In the genomic region with DNA sequence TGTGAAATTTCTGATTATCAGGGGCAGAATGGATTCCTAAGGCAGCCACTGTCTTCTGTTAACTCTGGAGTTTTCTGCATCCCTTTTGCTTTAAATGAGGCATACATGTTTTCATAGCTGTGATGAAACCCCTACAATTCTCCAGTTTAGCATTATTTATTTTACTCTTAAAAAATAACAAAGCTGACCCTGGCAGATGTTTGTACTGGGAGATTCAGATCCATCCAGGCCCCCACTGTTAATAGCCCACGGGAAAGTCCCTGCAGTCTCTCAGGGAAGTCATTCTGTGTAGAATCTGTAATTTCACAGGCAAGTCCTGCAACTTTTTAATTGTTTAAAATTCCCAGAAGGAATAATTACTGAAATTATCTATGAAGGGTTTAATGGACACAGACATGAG, we compare ENCODE assay signal across 14 cellular contexts. TPM values are rescaled to one million over a fixed set of nuclear protein-coding genes. Genes with fewer than 3 reads are reported as not detected.
A peak's percentile ranks its signal among the peaks of the same experiment; 100 is the strongest.
DNase-seq lines count a peak whose midpoint lies in the region; ATAC-seq and TF ChIP-seq lines count a peak whose summit lies in the region.
"Had no signal": no experiment of that assay in that cellular context is flagged by ENCODE, and none has a peak within 500 bp of the region (broad histone marks: within the 10 kb centered on the region; RNA-seq: fewer than 3 reads in every experiment).

No MANE protein-coding gene starts in this region.

- H3K27ac ChIP-seq in heart right ventricle (peak overlapping the region; percentile 48 to 89 (median 75)), aorta (ENCODE audit: low read depth in 1 of 2, low read length in 2 of 2) (no peak overlapping the region)
- H3K27ac ChIP-seq: VCaP had no signal

- TF ChIP-seq CTCF in heart right ventricle (IDR thresholded peaks at IDR 0.05) (no peak), omental fat pad (IDR thresholded peaks at IDR 0.05) (no peak)

- H3K4me1 ChIP-seq in heart right ventricle = peaks cover 0 to 24% (median 16%) of the 10 kb centered on the region in 9 donors
- H3K4me1 ChIP-seq in aorta (ENCODE audit: control insufficient read depth in 1 of 2, insufficient read depth in 2 of 2, low read length in 2 of 2) = peaks cover 0 to 3% of the 10 kb centered on the region in 2 donors

- H3K9me3 ChIP-seq in heart right ventricle (no peaks in the 10 kb centered on the region), aorta (ENCODE audit: control insufficient read depth, low read length) (no peaks in the 10 kb centered on the region)

- WGBS in heart right ventricle, 2 donors = 5 to 22% methylated on average over 1 of the region's 1 CpG
- WGBS in aorta, 2 donors = 0 to 3% methylated on average over 1 of the region's 1 CpG

- intact Hi-C loops in Right ventricle myocardium inferior (cut with DNase I) (no loop called here), cardiac septum (cut with DNase I) (no loop called here), heart right ventricle (cut with DNase I) (no loop called here), aorta (cut with DNase I) (loop anchor here in 1 of 2 donors (10.0 kb wide), 1 partner anchor 207 kb away; no protein-coding TSS in a partner anchor)

- H3K27me3 ChIP-seq in heart right ventricle = no peaks in the 10 kb centered on the region
- H3K27me3 ChIP-seq in aorta (ENCODE audit: control insufficient read depth in 1 of 2, insufficient read depth in 2 of 2, low read length in 1 of 2) = no peaks in the 10 kb centered on the region

- no peak for DNase-seq in Right ventricle myocardium inferior (ENCODE audit: missing footprints)
- DNase-seq in cardiac septum (ENCODE audit: low spot score) = no peak
- no peak for DNase-seq in heart right ventricle
- no peak for DNase-seq in omental fat pad (ENCODE audit: low spot score)
- DNase-seq in aorta = no peak
- no peak for DNase-seq in activated CD4-positive, alpha-beta T cell treated with anti-CD3 and anti-CD28 coated beads for 1 hour
- no peak for DNase-seq in A172 (ENCODE audit: low spot score)
- DNase-seq: activated effector memory CD4-positive, alpha-beta T cell treated with Interleukin-2 at 50 U/mL for 16 hours; OCI-M1 had no signal

- peaks cover 0 to 12% (median 0%) of the 10 kb centered on the region in 9 donors for H3K36me3 ChIP-seq in heart right ventricle
- H3K36me3 ChIP-seq in aorta (ENCODE audit: control insufficient read depth in 1 of 2, insufficient read depth in 2 of 2, low read length in 1 of 2) = no peaks in the 10 kb centered on the region

- H3K4me3 ChIP-seq in heart right ventricle (peak overlapping the region; percentile 8 to 65 (median 53)), aorta (ENCODE audit: low read length in 2 of 2) (no peak overlapping the region)

- peak; percentile 5 for ATAC-seq in Right ventricle myocardium inferior
- ATAC-seq in heart right ventricle = peak in 7 of 8 donors; percentile 17 to 56 (median 41)
- ATAC-seq in omental fat pad (ENCODE audit: low FRiP score) = peak; percentile 19
- peak; percentile 6 for ATAC-seq in aorta (ENCODE audit: low FRiP score)
- no peak for ATAC-seq in GM18498 (IDR thresholded peaks at IDR 0.05; ENCODE audit: unreplicated experiment)
- ATAC-seq: HCT116 had no signal

RNA-seq across cellular contexts. Expression of gene SULT1C4, which starts 0.3 kb away (rescaled TPM):
- 2.0 TPM for total RNA-seq in Right ventricle myocardium inferior
- 2.4 TPM for total RNA-seq in cardiac septum
- 1 to 10 TPM; 1.6 to 5.6 (median 4.0) TPM for total RNA-seq in heart right ventricle
- polyA plus RNA-seq in heart right ventricle = 1 to 10 TPM; 1.7 to 1.9 TPM
- total RNA-seq in omental fat pad = 10 to 100 TPM in 1 of 4 donors, 1 to 10 TPM in 3; 3.5 to 16.2 (median 4.2) TPM
- 10 to 100 TPM in 1 of 2 donors, 1 to 10 TPM in 1; 4.2 to 10.3 TPM for total RNA-seq in aorta
- 1 to 10 TPM in 1 of 2 donors, not detected in 1; 2.7 TPM for polyA plus RNA-seq in aorta
- not detected in 2 replicates for total RNA-seq in A172 (2014; rRNA removed; shearing (Covaris generic))
- total RNA-seq: A673, Daoy had no signal

Comparison
In these comparisons a context has a peak if more than half of its experiments do, and no peak if none do; other contexts are left out.
1. H3K27ac ChIP-seq: peak in heart right ventricle (10 of 10); none in aorta (0 of 2).
2. H3K4me3 ChIP-seq: peak in heart right ventricle (10 of 10); none in aorta (0 of 2).